ENCODE assay signal across 17 cellular contexts in the genomic region with DNA sequence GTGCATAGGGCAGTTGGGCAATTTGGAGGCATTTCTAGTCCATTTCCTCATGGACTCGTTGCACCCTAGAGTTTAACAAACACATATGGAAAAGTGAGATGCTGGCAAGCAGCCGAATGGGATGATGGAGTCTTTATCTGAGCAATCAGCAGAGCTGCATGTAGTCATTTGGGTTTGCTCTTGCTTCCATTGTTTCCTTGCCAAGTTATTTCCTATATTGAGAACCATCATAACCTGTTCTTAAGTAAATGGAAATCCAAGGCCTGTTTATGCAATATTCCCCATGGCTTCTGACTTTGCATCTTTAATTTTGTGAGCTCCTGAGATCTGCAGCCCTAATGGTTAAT. TPM values are rescaled to one million over a fixed set of nuclear protein-coding genes. Genes with fewer than 3 reads are reported as not detected.
DNase-seq lines count a peak whose midpoint lies in the region; ATAC-seq and TF ChIP-seq lines count a peak whose summit lies in the region.
"Had no signal": no experiment of that assay in that cellular context is flagged by ENCODE, and none has a peak within 500 bp of the region (broad histone marks: within the 10 kb centered on the region; RNA-seq: fewer than 3 reads in every experiment).

No MANE protein-coding gene starts in this region.

- H3K4me3 Mint-ChIP-seq in MCF 10A (ENCODE audit: unreplicated experiment): no peak overlapping the region
- H3K4me3 Mint-ChIP-seq in activated T-cell treated with anti-CD3 and anti-CD28 coated beads, Interleukin-2, amount 50 U/mL, for 24 hours: no peak overlapping the region
- H3K4me3 Mint-ChIP-seq: activated T-helper 17 cell treated with anti-CD3 and anti-CD28 coated beads, Interleukin-2, amount 50 U/mL, for 72 hours; stimulated activated naive CD8-positive, alpha-beta T cell treated with anti-CD3 and anti-CD28 coated beads, Interleukin-15, Interleukin-2, amounts not matched to agents 100 ng/mL and 50 ng/mL, for 24 hours; T-helper 17 cell had no signal

- 22 to 58% methylated on average over 2 of the region's 2 CpGs for WGBS in heart right ventricle, 2 donors

- H3K4me1 ChIP-seq in BE2C (peaks cover 39% of the 10 kb centered on the region), HEK293 (ENCODE audit: control insufficient read depth, insufficient read depth, low read length) (no peaks in the 10 kb centered on the region), heart right ventricle (peaks cover 0 to 72% (median 52%) of the 10 kb centered on the region in 9 donors)

- BruUV-seq in MCF 10A (replicated peaks; lab: Mats Ljungman, UMichigan): no TSS peak

- CTCF ChIA-PET in HEK293 (lab: Yijun Ruan, JAX) (interaction anchor here (0.7 to 1.2 kb wide), 2 partner anchors 10 to 109 kb away, joined by 3 to 4 read pairs; no protein-coding TSS in a partner anchor), MCF 10A (lab: Yijun Ruan, JAX) (interaction anchor here (0.6 to 1.6 kb wide), 2 partner anchors 33 to 1306 kb away, joined by 3 to 4 read pairs; no protein-coding TSS in a partner anchor)

- DNase-seq in BE2C (peak; percentile 79), MCF 10A (ENCODE audit: unreplicated experiment) (peak; percentile 82), heart right ventricle (peak in 1 of 2 donors; percentile 53), caudate nucleus (lab: John Stamatoyannopoulos, UW) (no peak), NCI-H748 treated with DMSO at 0.1 percent for 48 hours (lab: John Stamatoyannopoulos, UW) (no peak), GM20000 (ENCODE audit: low spot score) (no peak)
- no peak for DNase-seq in activated T-cell treated with anti-CD3 and anti-CD28 coated beads, Interleukin-2, amount 50 U/mL, for 24 hours
- DNase-seq: activated CD4-positive, alpha-beta T cell treated with anti-CD3 and anti-CD28 coated beads, Interleukin-2, amount 50 U/mL, for 4 hours; AML-193; GF-D8; NCI-H187; stimulated activated CD4-positive, alpha-beta T cell treated with anti-CD3 and anti-CD28 coated beads, Interleukin-4, amount 100 ng/mL, for 24 hours; T-helper 17 cell had no signal

- H3K27me3 Mint-ChIP-seq in MCF 10A (ENCODE audit: insufficient read depth, unreplicated experiment): no peaks in the 10 kb centered on the region
- no peaks in the 10 kb centered on the region for H3K27me3 Mint-ChIP-seq in activated T-cell treated with anti-CD3 and anti-CD28 coated beads, Interleukin-2, amount 50 U/mL, for 24 hours
- H3K27me3 Mint-ChIP-seq: activated T-helper 17 cell treated with anti-CD3 and anti-CD28 coated beads, Interleukin-2, amount 50 U/mL, for 72 hours; IgD-negative memory B cell; stimulated activated naive CD8-positive, alpha-beta T cell treated with anti-CD3 and anti-CD28 coated beads, Interleukin-15, Interleukin-2, amounts not matched to agents 100 ng/mL and 50 ng/mL, for 24 hours; T-helper 17 cell had no signal

- no peaks in the 10 kb centered on the region for H3K36me3 Mint-ChIP-seq in MCF 10A (ENCODE audit: insufficient read depth, unreplicated experiment)
- peaks cover 55% of the 10 kb centered on the region for H3K36me3 Mint-ChIP-seq in activated T-cell treated with anti-CD3 and anti-CD28 coated beads, Interleukin-2, amount 50 U/mL, for 24 hours (ENCODE audit: low read depth)

- H3K9me3 ChIP-seq in BE2C (no peaks in the 10 kb centered on the region), HEK293 (ENCODE audit: control insufficient read depth, insufficient read depth, low read depth, low read length) (no peaks in the 10 kb centered on the region), heart right ventricle (no peaks in the 10 kb centered on the region)

- H3K27ac ChIP-seq in HEK293 (ENCODE audit: extremely low read depth, low read depth, low read length) (no peak overlapping the region), heart right ventricle (peak overlapping the region in 1 of 10 donors; percentile 13), caudate nucleus (ENCODE audit: low read depth, low read length) (no peak overlapping the region)

- no peak for TF ChIP-seq CTCF in BE2C (IDR thresholded peaks at IDR 0.05; ENCODE audit: low read depth, low read length)
- no peak for TF ChIP-seq CTCF in HEK293 (tag by site-specific recombination; IDR thresholded peaks at IDR 0.05)
- no peak for TF ChIP-seq CTCF in MCF 10A (IDR thresholded peaks at IDR 0.05; ENCODE audit: unreplicated experiment)
- TF ChIP-seq CTCF in heart right ventricle (IDR thresholded peaks at IDR 0.05): no peak
- TF ChIP-seq CTCF in GM20000 (IDR thresholded peaks at IDR 0.05; ENCODE audit: extremely low read depth, missing control alignments): no peak

- H3K36me3 ChIP-seq in BE2C (peaks cover 10% of the 10 kb centered on the region), HEK293 (ENCODE audit: control insufficient read depth in 2 of 2, insufficient read depth in 1 of 2, low read length in 2 of 2) (peaks cover 0 to 5% of the 10 kb centered on the region in 2 experiments; a peak in 1 of 3 replicates), heart right ventricle (peaks cover 0 to 20% (median 0%) of the 10 kb centered on the region in 9 donors)

- intact Hi-C loops in MCF 10A (cut with micrococcal nuclease): no loop called here
- intact Hi-C loops in heart right ventricle (cut with DNase I): no loop called here

- H3K4me3 ChIP-seq in BE2C (ENCODE audit: low read depth, low read length) (no peak overlapping the region), HEK293 (ENCODE audit: low read depth, low read length) (no peak overlapping the region), heart right ventricle (no peak overlapping the region)

- no peaks in the 10 kb centered on the region for H3K4me1 Mint-ChIP-seq in MCF 10A (ENCODE audit: insufficient read depth, unreplicated experiment)
- peaks cover 30% of the 10 kb centered on the region for H3K4me1 Mint-ChIP-seq in activated T-cell treated with anti-CD3 and anti-CD28 coated beads, Interleukin-2, amount 50 U/mL, for 24 hours (ENCODE audit: low read depth)

- H3K9me3 Mint-ChIP-seq in MCF 10A (ENCODE audit: unreplicated experiment): no peaks in the 10 kb centered on the region
- H3K9me3 Mint-ChIP-seq in activated T-cell treated with anti-CD3 and anti-CD28 coated beads, Interleukin-2, amount 50 U/mL, for 24 hours: no peaks in the 10 kb centered on the region
- H3K9me3 Mint-ChIP-seq: activated T-helper 17 cell treated with anti-CD3 and anti-CD28 coated beads, Interleukin-2, amount 50 U/mL, for 72 hours; IgD-negative memory B cell; stimulated activated naive CD8-positive, alpha-beta T cell treated with anti-CD3 and anti-CD28 coated beads, Interleukin-15, Interleukin-2, amounts not matched to agents 100 ng/mL and 50 ng/mL, for 24 hours had no signal

- POLR2A ChIA-PET in HEK293 (lab: Yijun Ruan, JAX) (no interaction called here), MCF 10A (lab: Yijun Ruan, JAX) (interaction anchor here (0.5 to 2.1 kb wide), 5 partner anchors 17 to 1345 kb away, joined by 3 to 14 read pairs (median 5); a partner anchor contains a TSS)

- H3K27ac Mint-ChIP-seq in MCF 10A (ENCODE audit: low read depth, unreplicated experiment): no peak overlapping the region
- no peak overlapping the region for H3K27ac Mint-ChIP-seq in activated T-cell treated with anti-CD3 and anti-CD28 coated beads, Interleukin-2, amount 50 U/mL, for 24 hours
- H3K27ac Mint-ChIP-seq: activated T-helper 17 cell treated with anti-CD3 and anti-CD28 coated beads, Interleukin-2, amount 50 U/mL, for 72 hours; IgD-negative memory B cell; stimulated activated naive CD8-positive, alpha-beta T cell treated with anti-CD3 and anti-CD28 coated beads, Interleukin-15, Interleukin-2, amounts not matched to agents 100 ng/mL and 50 ng/mL, for 24 hours; T-helper 17 cell had no signal

- H3K27me3 ChIP-seq in BE2C (no peaks in the 10 kb centered on the region), heart right ventricle (no peaks in the 10 kb centered on the region)

- ATAC-seq in heart right ventricle: peak; percentile 18 to 71 (median 51)
- ATAC-seq: activated T-helper 17 cell treated with anti-CD3 and anti-CD28 coated beads, Interleukin-2, amount 50 U/mL, for 72 hours; T-helper 17 cell had no signal

TF ChIP-seq in HEK293, 187 proteins besides CTCF, POLR2A, EP300 and RAD21 (continues in another document):
- TF ChIP-seq FEZF1 (tag by site-specific recombination; IDR thresholded peaks at IDR 0.05): peak; percentile 57
- TF ChIP-seq, protein P1, sequence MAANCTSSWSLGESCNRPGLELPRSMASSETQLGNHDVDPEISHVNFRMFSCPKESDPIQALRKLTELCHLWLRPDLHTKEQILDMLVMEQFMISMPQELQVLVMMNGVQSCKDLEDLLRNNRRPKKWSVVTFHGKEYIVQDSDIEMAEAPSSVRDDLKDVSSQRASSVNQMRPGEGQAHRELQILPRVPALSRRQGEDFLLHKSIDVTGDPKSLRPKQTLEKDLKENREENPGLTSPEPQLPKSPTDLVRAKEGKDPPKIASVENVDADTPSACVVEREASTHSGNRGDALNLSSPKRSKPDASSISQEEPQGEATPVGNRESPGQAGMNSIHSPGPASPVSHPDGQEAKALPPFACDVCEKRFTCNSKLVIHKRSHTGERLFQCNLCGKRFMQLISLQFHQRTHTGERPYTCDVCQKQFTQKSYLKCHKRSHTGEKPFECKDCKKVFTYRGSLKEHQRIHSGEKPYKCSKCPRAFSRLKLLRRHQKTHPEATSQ (tag by site-specific recombination; IDR thresholded peaks at IDR 0.05): no peak
- no peak for TF ChIP-seq ZNF394 (tag by site-specific recombination; IDR thresholded peaks at IDR 0.05; ENCODE audit: borderline replicate concordance)
- no peak for TF ChIP-seq ZEB2 (tag by site-specific recombination; IDR thresholded peaks at IDR 0.05)
- TF ChIP-seq ZNF416 (tag by site-specific recombination; IDR thresholded peaks at IDR 0.05): no peak
- TF ChIP-seq, protein P2, sequence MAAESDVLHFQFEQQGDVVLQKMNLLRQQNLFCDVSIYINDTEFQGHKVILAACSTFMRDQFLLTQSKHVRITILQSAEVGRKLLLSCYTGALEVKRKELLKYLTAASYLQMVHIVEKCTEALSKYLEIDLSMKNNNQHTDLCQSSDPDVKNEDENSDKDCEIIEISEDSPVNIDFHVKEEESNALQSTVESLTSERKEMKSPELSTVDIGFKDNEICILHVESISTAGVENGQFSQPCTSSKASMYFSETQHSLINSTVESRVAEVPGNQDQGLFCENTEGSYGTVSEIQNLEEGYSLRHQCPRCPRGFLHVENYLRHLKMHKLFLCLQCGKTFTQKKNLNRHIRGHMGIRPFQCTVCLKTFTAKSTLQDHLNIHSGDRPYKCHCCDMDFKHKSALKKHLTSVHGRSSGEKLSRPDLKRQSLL (tag by site-specific recombination; IDR thresholded peaks at IDR 0.05): peak; percentile 51; the same call in 1 of the 2 replicates

RNA-seq across cellular contexts. Expression of a gene that starts 31.2 kb away (rescaled TPM):
- polyA plus RNA-seq in BE2C (2012; ENCODE audit: insufficient read depth, insufficient read length, low read depth): 37.1 TPM
- total RNA-seq in MCF 10A (2022) (7.5 and 14.3 TPM in 2 replicates), heart right ventricle (10 to 100 TPM; 15.0 to 40.3 (median 19.1) TPM)
- 10 to 100 TPM in 1 of 2 donors, 1 to 10 TPM in 1; 9.7 to 12.9 TPM for polyA plus RNA-seq in heart right ventricle

RNA-seq across cellular contexts. Expression of a gene that starts 57.3 kb away (rescaled TPM):
- 2.4 TPM for polyA plus RNA-seq in BE2C (2012; ENCODE audit: insufficient read depth, insufficient read length, low read depth)
- total RNA-seq in MCF 10A (2022): 11.8 and 18.9 TPM in 2 replicates
- 10 to 100 TPM in 4 of 10 donors, 1 to 10 TPM in 6; 6.9 to 15.1 (median 8.9) TPM for total RNA-seq in heart right ventricle
- 1 to 10 TPM; 3.7 to 9.5 TPM for polyA plus RNA-seq in heart right ventricle

Comparison
In these comparisons a context has a peak if more than half of its experiments do, and no peak if none do; other contexts are left out.
1. DNase-seq: peak in BE2C (single experiment) and MCF 10A (single experiment); none in activated T-cell treated with anti-CD3 and anti-CD28 coated beads, Interleukin-2, amount 50 U/mL, for 24 hours (single experiment), caudate nucleus (0 of 61), NCI-H748 treated with DMSO at 0.1 percent for 48 hours (single experiment) and GM20000 (single experiment).